In genomic region chr3:127141921-127142730, GRCh38 we compare ENCODE assay signal across 8 cellular contexts. TPM values are rescaled to one million over a fixed set of nuclear protein-coding genes. Genes with fewer than 3 reads are reported as not detected.
DNase-seq lines count a peak whose midpoint lies in the region; ATAC-seq, FAIRE-seq and TF ChIP-seq lines count a peak whose summit lies in the region.

No MANE protein-coding gene starts in this region.

- no peak overlapping the region for H3K27ac Mint-ChIP-seq in Calu3 (ENCODE audit: unreplicated experiment)

- no peaks in the 10 kb centered on the region for H3K36me3 ChIP-seq in lower lobe of right lung

- H3K27ac ChIP-seq in lower lobe of right lung: no peak overlapping the region

- FAIRE-seq in frontal cortex (lab: Jason Lieb, UNC): no peak

- peaks cover 4% of the 10 kb centered on the region for H3K4me1 ChIP-seq in lower lobe of right lung

- peak; percentile 74 for DNase-seq in Calu3
- peak; percentile 66 for DNase-seq in NCI-H1694 treated with DMSO at 0.1 percent for 48 hours (lab: John Stamatoyannopoulos, UW)
- DNase-seq in SHP77 treated with DMSO at 0.1 percent for 48 hours (lab: John Stamatoyannopoulos, UW): peak; percentile 80
- DNase-seq in lower lobe of right lung: no peak
- no peak for DNase-seq in cortex of kidney (lab: John Stamatoyannopoulos, UW)
- no peak for DNase-seq in frontal cortex (ENCODE audit: low spot score in 2 of 2)
- no peak for DNase-seq in HK-2 (ENCODE audit: unreplicated experiment)

- CTCF ChIA-PET in Calu3 (lab: Charles Lee): interaction anchor here (0.6 to 1.3 kb wide), 3 partner anchors 8 to 339 kb away, joined by 3 to 4 read pairs (median 4); no protein-coding TSS in a partner anchor

- H3K9me3 Mint-ChIP-seq in Calu3 (ENCODE audit: low read depth, unreplicated experiment): no peaks in the 10 kb centered on the region

- peaks cover 82% of the 10 kb centered on the region for H3K27me3 Mint-ChIP-seq in Calu3 (ENCODE audit: unreplicated experiment)

- H3K36me3 Mint-ChIP-seq in Calu3 (ENCODE audit: insufficient read depth, unreplicated experiment): no peaks in the 10 kb centered on the region

- no TSS peak for BruUV-seq in Calu3 (replicated peaks; lab: Mats Ljungman, UMichigan)

- TF ChIP-seq CTCF in Calu3 (IDR thresholded peaks at IDR 0.05; ENCODE audit: unreplicated experiment) (no peak), lower lobe of right lung (IDR thresholded peaks at IDR 0.05) (no peak)

- peak; percentile 13 to 62 for ATAC-seq in lower lobe of right lung
- ATAC-seq in GM18511 (IDR thresholded peaks at IDR 0.05; ENCODE audit: unreplicated experiment): no peak

- H3K4me3 ChIP-seq in lower lobe of right lung: no peak overlapping the region

- no peaks in the 10 kb centered on the region for H3K27me3 ChIP-seq in lower lobe of right lung (ENCODE audit: low read depth)

- no peaks in the 10 kb centered on the region for H3K9me3 ChIP-seq in lower lobe of right lung

- peaks cover 11% of the 10 kb centered on the region for H3K4me1 Mint-ChIP-seq in Calu3 (ENCODE audit: low read depth, unreplicated experiment)

- H3K4me3 Mint-ChIP-seq in Calu3 (ENCODE audit: low read depth, unreplicated experiment): no peak overlapping the region

- intact Hi-C loops in Calu3 (cut with micrococcal nuclease; ENCODE audit: unreplicated experiment): no loop called here
- intact Hi-C loops in lower lobe of right lung (cut with DNase I): no loop called here

RNA-seq across cellular contexts. Expression of gene PRR23E, which starts 50.8 kb away (rescaled TPM):
- total RNA-seq in Calu3 (2022): not detected in 2 replicates
- not detected for total RNA-seq in lower lobe of right lung
- not detected for total RNA-seq in frontal cortex

Comparison
In these comparisons a context has a peak if more than half of its experiments do, and no peak if none do; other contexts are left out.
1. DNase-seq: peak in Calu3 (single experiment), NCI-H1694 treated with DMSO at 0.1 percent for 48 hours (single experiment) and SHP77 treated with DMSO at 0.1 percent for 48 hours (single experiment); none in lower lobe of right lung (single experiment), cortex of kidney (single experiment), frontal cortex (0 of 2) and HK-2 (single experiment).